1 cellular context compared by ENCODE assay signal in the genomic region with DNA sequence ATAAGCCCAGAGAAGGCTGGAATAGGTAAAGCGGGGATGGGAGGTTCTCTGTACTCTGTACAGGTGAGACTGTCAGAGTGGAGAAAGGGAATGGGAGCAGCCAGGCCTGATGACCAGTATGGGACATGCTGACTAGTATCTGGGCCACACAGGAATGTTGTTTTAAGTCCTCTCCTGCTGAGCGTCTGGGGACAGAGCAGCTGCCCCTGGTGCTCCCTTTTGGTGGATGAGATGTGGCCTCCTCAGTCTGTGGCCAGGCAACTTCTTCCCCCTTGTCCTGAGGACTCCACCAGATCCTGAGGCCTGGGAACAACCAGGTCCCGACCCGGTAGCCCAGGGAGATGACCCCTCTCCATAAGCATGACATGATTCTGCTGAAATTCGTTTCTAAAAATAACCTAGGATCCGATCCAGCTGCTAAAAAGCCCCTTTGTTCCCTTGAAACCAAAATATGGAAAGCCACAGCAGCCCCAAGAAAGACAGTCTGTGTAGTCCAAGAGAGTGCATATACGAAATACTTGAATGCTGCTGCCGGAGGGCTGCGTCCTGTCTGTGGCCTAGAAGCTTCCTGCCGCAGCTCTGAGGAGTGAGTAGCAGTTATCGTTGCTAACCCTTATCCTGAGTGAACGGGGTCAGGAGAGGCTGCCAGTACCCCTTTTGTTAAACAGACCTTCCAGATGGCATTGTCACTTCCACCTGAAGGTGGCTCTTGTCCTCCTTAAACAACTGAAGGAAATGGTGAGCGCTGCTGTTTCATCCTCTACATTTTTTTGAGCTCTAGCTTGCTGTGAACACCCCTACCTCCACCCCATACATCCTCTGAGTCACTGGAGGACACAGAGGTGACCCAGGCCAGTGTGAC.
A peak's percentile ranks its signal among the peaks of the same experiment; 100 is the strongest.
TF ChIP-seq lines count a peak whose summit lies in the region.

No MANE protein-coding gene starts in this region.

TF ChIP-seq in K562, 482 proteins besides CTCF, POLR2A, EP300 and RAD21 (continued from another document and continues in another):
- TF ChIP-seq ATF6 (CRISPR knock-in tag; IDR thresholded peaks at IDR 0.05), result peak; percentile 45
- TF ChIP-seq, protein P1, sequence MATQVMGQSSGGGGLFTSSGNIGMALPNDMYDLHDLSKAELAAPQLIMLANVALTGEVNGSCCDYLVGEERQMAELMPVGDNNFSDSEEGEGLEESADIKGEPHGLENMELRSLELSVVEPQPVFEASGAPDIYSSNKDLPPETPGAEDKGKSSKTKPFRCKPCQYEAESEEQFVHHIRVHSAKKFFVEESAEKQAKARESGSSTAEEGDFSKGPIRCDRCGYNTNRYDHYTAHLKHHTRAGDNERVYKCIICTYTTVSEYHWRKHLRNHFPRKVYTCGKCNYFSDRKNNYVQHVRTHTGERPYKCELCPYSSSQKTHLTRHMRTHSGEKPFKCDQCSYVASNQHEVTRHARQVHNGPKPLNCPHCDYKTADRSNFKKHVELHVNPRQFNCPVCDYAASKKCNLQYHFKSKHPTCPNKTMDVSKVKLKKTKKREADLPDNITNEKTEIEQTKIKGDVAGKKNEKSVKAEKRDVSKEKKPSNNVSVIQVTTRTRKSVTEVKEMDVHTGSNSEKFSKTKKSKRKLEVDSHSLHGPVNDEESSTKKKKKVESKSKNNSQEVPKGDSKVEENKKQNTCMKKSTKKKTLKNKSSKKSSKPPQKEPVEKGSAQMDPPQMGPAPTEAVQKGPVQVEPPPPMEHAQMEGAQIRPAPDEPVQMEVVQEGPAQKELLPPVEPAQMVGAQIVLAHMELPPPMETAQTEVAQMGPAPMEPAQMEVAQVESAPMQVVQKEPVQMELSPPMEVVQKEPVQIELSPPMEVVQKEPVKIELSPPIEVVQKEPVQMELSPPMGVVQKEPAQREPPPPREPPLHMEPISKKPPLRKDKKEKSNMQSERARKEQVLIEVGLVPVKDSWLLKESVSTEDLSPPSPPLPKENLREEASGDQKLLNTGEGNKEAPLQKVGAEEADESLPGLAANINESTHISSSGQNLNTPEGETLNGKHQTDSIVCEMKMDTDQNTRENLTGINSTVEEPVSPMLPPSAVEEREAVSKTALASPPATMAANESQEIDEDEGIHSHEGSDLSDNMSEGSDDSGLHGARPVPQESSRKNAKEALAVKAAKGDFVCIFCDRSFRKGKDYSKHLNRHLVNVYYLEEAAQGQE (CRISPR knock-in tag; IDR thresholded peaks at IDR 0.05; ENCODE audit: low read depth), result 0 out of 2 replicates have a peak, but pooled peaks have one; percentile 21
- peak; percentile 27; the same call in 1 of the 2 replicates for TF ChIP-seq MEF2A (IDR thresholded peaks at IDR 0.05; ENCODE audit: control insufficient read depth, low read depth, low read length)
- TF ChIP-seq GTF2F1 (IDR thresholded peaks at IDR 0.05; ENCODE audit: low read depth, low read length), result no peak
- peak; percentile 19; the same call in 1 of the 2 replicates for TF ChIP-seq KLF1 (tag; IDR thresholded peaks at IDR 0.05)
- no peak for TF ChIP-seq MED1 (CRISPR knock-in tag; IDR thresholded peaks at IDR 0.05; ENCODE audit: borderline replicate concordance)
- TF ChIP-seq KAT7 (CRISPR knock-in tag; IDR thresholded peaks at IDR 0.05; ENCODE audit: borderline replicate concordance), result no peak
- TF ChIP-seq, protein P2, sequence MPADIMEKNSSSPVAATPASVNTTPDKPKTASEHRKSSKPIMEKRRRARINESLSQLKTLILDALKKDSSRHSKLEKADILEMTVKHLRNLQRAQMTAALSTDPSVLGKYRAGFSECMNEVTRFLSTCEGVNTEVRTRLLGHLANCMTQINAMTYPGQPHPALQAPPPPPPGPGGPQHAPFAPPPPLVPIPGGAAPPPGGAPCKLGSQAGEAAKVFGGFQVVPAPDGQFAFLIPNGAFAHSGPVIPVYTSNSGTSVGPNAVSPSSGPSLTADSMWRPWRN (IDR thresholded peaks at IDR 0.05; ENCODE audit: low read depth), result no peak
- TF ChIP-seq FOS (IDR thresholded peaks at IDR 0.05; ENCODE audit: extremely low read depth, insufficient read length), result peak; percentile 61
- peak; percentile 99 for TF ChIP-seq JUN (IDR thresholded peaks at IDR 0.05; ENCODE audit: borderline replicate concordance, low read depth, low read length)
- peak; percentile 89; the same call in 1 of the 2 replicates for TF ChIP-seq JUN (CRISPR knock-in tag; IDR thresholded peaks at IDR 0.05; ENCODE audit: borderline replicate concordance)
- no peak for TF ChIP-seq GATA2 (CRISPR knock-in tag; IDR thresholded peaks at IDR 0.05)
- TF ChIP-seq CBFA2T3 (IDR thresholded peaks at IDR 0.05), result peak; percentile 49
- peak; percentile 51 for TF ChIP-seq NFE2 (IDR thresholded peaks at IDR 0.05; ENCODE audit: low read depth)
- TF ChIP-seq CHD2 (IDR thresholded peaks at IDR 0.05; ENCODE audit: low read depth, low read length), result no peak
- peak; percentile 30; the same call in 1 of the 2 replicates for TF ChIP-seq SPI1 (IDR thresholded peaks at IDR 0.05; ENCODE audit: borderline replicate concordance, low read depth, low read length)
- no peak for TF ChIP-seq CAMTA2 (CRISPR knock-in tag; conservative IDR thresholded peaks at IDR 0.05)
- peak; percentile 27 for TF ChIP-seq MTA2 (IDR thresholded peaks at IDR 0.05; ENCODE audit: low read depth)
- peak; percentile 96 for TF ChIP-seq ATF3 (IDR thresholded peaks at IDR 0.05)
- TF ChIP-seq ATF3 (CRISPR knock-in tag; conservative IDR thresholded peaks at IDR 0.05), result peak; percentile 85
- TF ChIP-seq, protein P3, sequence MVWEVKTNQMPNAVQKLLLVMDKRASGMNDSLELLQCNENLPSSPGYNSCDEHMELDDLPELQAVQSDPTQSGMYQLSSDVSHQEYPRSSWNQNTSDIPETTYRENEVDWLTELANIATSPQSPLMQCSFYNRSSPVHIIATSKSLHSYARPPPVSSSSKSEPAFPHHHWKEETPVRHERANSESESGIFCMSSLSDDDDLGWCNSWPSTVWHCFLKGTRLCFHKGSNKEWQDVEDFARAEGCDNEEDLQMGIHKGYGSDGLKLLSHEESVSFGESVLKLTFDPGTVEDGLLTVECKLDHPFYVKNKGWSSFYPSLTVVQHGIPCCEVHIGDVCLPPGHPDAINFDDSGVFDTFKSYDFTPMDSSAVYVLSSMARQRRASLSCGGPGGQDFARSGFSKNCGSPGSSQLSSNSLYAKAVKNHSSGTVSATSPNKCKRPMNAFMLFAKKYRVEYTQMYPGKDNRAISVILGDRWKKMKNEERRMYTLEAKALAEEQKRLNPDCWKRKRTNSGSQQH (CRISPR knock-in tag; IDR thresholded peaks at IDR 0.05), result 0 out of 2 replicates have a peak, but pooled peaks have one; percentile 35
- 0 out of 2 replicates have a peak, but pooled peaks have one; percentile 33 for TF ChIP-seq NFIC (IDR thresholded peaks at IDR 0.05)
- no peak for TF ChIP-seq TGIF2 (CRISPR knock-in tag; IDR thresholded peaks at IDR 0.05)
- TF ChIP-seq TAL1 (IDR thresholded peaks at IDR 0.05), result no peak
- peak; percentile 48 to 60; a peak in 1 of 4 replicates for TF ChIP-seq MAZ (CRISPR knock-in tag; conservative IDR thresholded peaks at IDR 0.05 in 1 of 2, IDR thresholded peaks at IDR 0.05 in 1 of 2)
- TF ChIP-seq SMAD3 (CRISPR knock-in tag; conservative IDR thresholded peaks at IDR 0.05), result peak; percentile 78
- no peak for TF ChIP-seq ZNF174 (CRISPR knock-in tag; IDR thresholded peaks at IDR 0.05)
- TF ChIP-seq ZNF668 (CRISPR knock-in tag; IDR thresholded peaks at IDR 0.05), result no peak
- TF ChIP-seq SMARCA4 (IDR thresholded peaks at IDR 0.05), result peak; percentile 95
- TF ChIP-seq ZEB2 (IDR thresholded peaks at IDR 0.05), result peak; percentile 95
- TF ChIP-seq RCOR1 (IDR thresholded peaks at IDR 0.05; ENCODE audit: borderline replicate concordance in 1 of 2, low read depth in 2 of 2, low read length in 2 of 2), result peak in 1 of 2 experiments; percentile 92; a peak in 3 of 4 replicates
- TF ChIP-seq ZNF140 (CRISPR knock-in tag; IDR thresholded peaks at IDR 0.05), result no peak
- TF ChIP-seq MLX (CRISPR knock-in tag; conservative IDR thresholded peaks at IDR 0.05), result no peak
- no peak for TF ChIP-seq NR2C2 (CRISPR knock-in tag; IDR thresholded peaks at IDR 0.05)
- TF ChIP-seq NR2C2 (tag; IDR thresholded peaks at IDR 0.05), result peak; percentile 90
- TF ChIP-seq CEBPG (CRISPR knock-in tag; IDR thresholded peaks at IDR 0.05), result no peak
- no peak for TF ChIP-seq CEBPG (tag; conservative IDR thresholded peaks at IDR 0.05 in 1 of 2, IDR thresholded peaks at IDR 0.05 in 1 of 2)
- TF ChIP-seq ZBTB40 (IDR thresholded peaks at IDR 0.05), result peak; percentile 24; the same call in 1 of the 2 replicates
- TF ChIP-seq ZBTB40 (CRISPR knock-in tag; IDR thresholded peaks at IDR 0.05), result no peak
